ENCODE assay signal across 27 cellular contexts in genomic region chr7:127755965-127756364, GRCh38.
"Had no signal": no experiment of that assay in that cellular context is flagged by ENCODE, and none has a peak within 500 bp of the region (broad histone marks: within the 10 kb centered on the region; RNA-seq: fewer than 3 reads in every experiment).

No MANE protein-coding gene starts in this region.

- H3K4me1 ChIP-seq: parathyroid adenoma had no signal

- ATAC-seq: effector memory CD8-positive, alpha-beta T cell; heart right ventricle; left lobe of liver; naive thymus-derived CD4-positive, alpha-beta T cell; sciatic nerve; stimulated activated effector memory CD8-positive, alpha-beta T cell treated with anti-CD3 and anti-CD28 coated beads, Interleukin-12 subunit alpha, Interleukin-12 subunit beta, amount 100 ng/mL, for 72 hours had no signal

- DNase-seq: cortex of kidney; effector memory CD8-positive, alpha-beta T cell; erythroblast; esophagus squamous epithelium; foreskin melanocyte; glutamatergic neuron; heart right ventricle; midbrain; naive thymus-derived CD4-positive, alpha-beta T cell; stimulated activated CD4-positive, alpha-beta T cell treated with anti-CD3 and anti-CD28 coated beads, Interleukin-12 subunit alpha, Interleukin-12 subunit beta, amount 100 ng/mL, for 4 hours; stimulated activated CD4-positive, alpha-beta T cell treated with anti-CD3 and anti-CD28 coated beads, Interleukin-1b, Interleukin-23, amount 100 ng/mL, for 48 hours; stimulated activated CD4-positive, alpha-beta T cell treated with anti-CD3 and anti-CD28 coated beads, Interleukin-4, amount 100 ng/mL, for 24 hours; stimulated activated naive CD4-positive, alpha-beta T cell treated with Interleukin-2 at 50 U/mL for 16 hours; stomach; thyroid gland; trophoblast cell had no signal

- H3K4me3 ChIP-seq: esophagus squamous epithelium, heart right ventricle, lung, neural progenitor cell, right atrium auricular region, smooth muscle cell, stomach, thyroid gland, vagina had no signal

- H3K27me3 ChIP-seq: esophagus squamous epithelium, heart right ventricle, neural progenitor cell, right atrium auricular region, stomach, thyroid gland, vagina had no signal

- H3K27ac Mint-ChIP-seq: effector memory CD8-positive, alpha-beta T cell; memory B cell; naive thymus-derived CD4-positive, alpha-beta T cell; neural progenitor cell; progenitor cell of endocrine pancreas; stimulated activated effector memory CD8-positive, alpha-beta T cell treated with anti-CD3 and anti-CD28 coated beads, Interleukin-12 subunit alpha, Interleukin-12 subunit beta, amount 100 ng/mL, for 72 hours had no signal

- H3K4me3 Mint-ChIP-seq: effector memory CD8-positive, alpha-beta T cell; memory B cell; naive thymus-derived CD4-positive, alpha-beta T cell; neural progenitor cell; stimulated activated effector memory CD8-positive, alpha-beta T cell treated with anti-CD3 and anti-CD28 coated beads, Interleukin-12 subunit alpha, Interleukin-12 subunit beta, amount 100 ng/mL, for 72 hours had no signal

- H3K36me3 Mint-ChIP-seq: memory B cell had no signal

- H3K9me3 ChIP-seq: esophagus squamous epithelium, heart right ventricle, right atrium auricular region, stomach, thyroid gland, vagina had no signal

- H3K36me3 ChIP-seq: esophagus squamous epithelium, heart right ventricle, neural progenitor cell, right atrium auricular region, stomach, thyroid gland, vagina had no signal

- H3K27me3 Mint-ChIP-seq: effector memory CD8-positive, alpha-beta T cell; memory B cell; naive thymus-derived CD4-positive, alpha-beta T cell; progenitor cell of endocrine pancreas had no signal

- H3K9me3 Mint-ChIP-seq: effector memory CD8-positive, alpha-beta T cell; memory B cell; naive thymus-derived CD4-positive, alpha-beta T cell; neural progenitor cell; stimulated activated effector memory CD8-positive, alpha-beta T cell treated with anti-CD3 and anti-CD28 coated beads, Interleukin-12 subunit alpha, Interleukin-12 subunit beta, amount 100 ng/mL, for 72 hours had no signal
